Comparison of ENCODE assay signal across 11 cellular contexts in genomic region chr18:58402247-58402646, GRCh38.
DNase-seq lines count a peak whose midpoint lies in the region; ATAC-seq and FAIRE-seq lines count a peak whose summit lies in the region.
"Had no signal": no experiment of that assay in that cellular context is flagged by ENCODE, and none has a peak within 500 bp of the region (broad histone marks: within the 10 kb centered on the region; RNA-seq: fewer than 3 reads in every experiment).

No MANE protein-coding gene starts in this region.

- FAIRE-seq in HTR-8/SVneo (lab: Jason Lieb, UNC), result no peak

- ATAC-seq in HG02981 (IDR thresholded peaks at IDR 0.05; ENCODE audit: unreplicated experiment), result no peak

- DNase-seq in DMS 273 (lab: John Stamatoyannopoulos, UW; ENCODE audit: unreplicated experiment) (peak; percentile 12), DMS 273 treated with DMSO at 0.1 percent for 48 hours (lab: John Stamatoyannopoulos, UW) (no peak), SK-N-DZ (ENCODE audit: low spot score) (peak; percentile 27), glomerular visceral epithelial cell (ENCODE audit: extremely low spot score) (peak; percentile 23), stromal cell of bone marrow (ENCODE audit: low read depth) (peak; percentile 28), NOMO-1 treated with dmso at 0.1 percent for 144 hours (lab: John Stamatoyannopoulos, UW; ENCODE audit: unreplicated experiment) (no peak), HTR-8/SVneo (ENCODE audit: insufficient read length, low spot score) (no peak)
- DNase-seq: IMR-90, midbrain, SW 1271 had no signal

Comparison
In these comparisons a context has a peak if more than half of its experiments do, and no peak if none do; other contexts are left out.
1. DNase-seq: peak in DMS 273 (single experiment), SK-N-DZ (single experiment), glomerular visceral epithelial cell (single experiment) and stromal cell of bone marrow (single experiment); none in DMS 273 treated with DMSO at 0.1 percent for 48 hours (single experiment), NOMO-1 treated with dmso at 0.1 percent for 144 hours (single experiment) and HTR-8/SVneo (single experiment).